Comparison of ENCODE assay signal across 9 cellular contexts in genomic region chr21:43703068-43703880, GRCh38. TPM values are rescaled to one million over a fixed set of nuclear protein-coding genes. Genes with fewer than 3 reads are reported as not detected.
A peak's percentile ranks its signal among the peaks of the same experiment; 100 is the strongest.
DNase-seq lines count a peak whose midpoint lies in the region; ATAC-seq, FAIRE-seq and TF ChIP-seq lines count a peak whose summit lies in the region.
"Had no signal": no experiment of that assay in that cellular context is flagged by ENCODE, and none has a peak within 500 bp of the region (broad histone marks: within the 10 kb centered on the region; RNA-seq: fewer than 3 reads in every experiment).

No MANE protein-coding gene starts in this region.

- WGBS in pancreas, 2 donors: 34 to 35% methylated on average over 27 of the region's 27 CpGs

- H3K9ac ChIP-seq in SK-N-MC (ENCODE audit: insufficient read length): no peak overlapping the region

- DNase-seq in Daoy (ENCODE audit: low read depth) (peak; percentile 52), SK-N-MC (ENCODE audit: low read depth, low spot score) (no peak), fibroblast of peridontal ligament (ENCODE audit: extremely low read depth) (peak; percentile 93), pancreas (peak in 5 of 6 donors; percentile 52 to 71 (median 63)), H4 (ENCODE audit: low spot score) (no peak)
- DNase-seq in activated CD8-positive, alpha-beta memory T cell treated with anti-CD3 and anti-CD28 coated beads for 24 hours: no peak

- no peak for FAIRE-seq in pancreas (lab: Jason Lieb, UNC)

- H3K9me3 ChIP-seq in SK-N-MC (ENCODE audit: low read depth, low read length) (no peaks in the 10 kb centered on the region), pancreas (no peaks in the 10 kb centered on the region)
- H3K9me3 ChIP-seq: ovary had no signal

- no peak for TF ChIP-seq CTCF in pancreas (IDR thresholded peaks at IDR 0.05)

- ATAC-seq in pancreas (peak; percentile 70 to 90 (median 84)), HG03045 (IDR thresholded peaks at IDR 0.05; ENCODE audit: unreplicated experiment) (no peak), GM21825 (IDR thresholded peaks at IDR 0.05; ENCODE audit: unreplicated experiment) (no peak)

- H3K4me1 ChIP-seq in pancreas: peaks cover 0 to 6% (median 3%) of the 10 kb centered on the region in 3 donors

- no peaks in the 10 kb centered on the region for H3K27me3 ChIP-seq in pancreas
- H3K27me3 ChIP-seq: ovary had no signal

- no peak overlapping the region for H3K4me3 ChIP-seq in SK-N-MC
- H3K4me3 ChIP-seq in pancreas: peak overlapping the region in 2 of 4 donors; percentile 6 to 9
- H3K4me3 ChIP-seq: ovary had no signal

- H3K36me3 ChIP-seq in SK-N-MC (ENCODE audit: insufficient read depth, low read length): no peaks in the 10 kb centered on the region
- no peaks in the 10 kb centered on the region for H3K36me3 ChIP-seq in pancreas
- H3K36me3 ChIP-seq: ovary had no signal

- H3K27ac ChIP-seq in SK-N-MC: 0 out of 2 replicates have a peak overlapping the region, but pooled peaks have one; percentile 42
- no peak overlapping the region for H3K27ac ChIP-seq in pancreas
- H3K27ac ChIP-seq: ovary had no signal

- intact Hi-C loops in pancreas (cut with DNase I): no loop called here

RNA-seq across cellular contexts. Expression of gene PDXK, which starts 15.7 kb away (rescaled TPM):
- total RNA-seq in Daoy (2014; rRNA removed; shearing (Covaris generic)): 60.2 and 104 TPM in 2 replicates
- total RNA-seq in pancreas: 100 to 1,000 TPM in 1 of 6 donors, 10 to 100 TPM in 5; 63.2 to 100 (median 65.8) TPM
- 10 to 100 TPM; 65.7 to 66.0 TPM for polyA plus RNA-seq in pancreas
- 99.6 and 107 TPM in 2 replicates for total RNA-seq in H4 (2014; rRNA removed; shearing (Covaris generic))

RNA-seq across cellular contexts. Expression of gene RRP1B, which starts 43.9 kb away (rescaled TPM):
- 45.9 and 46.7 TPM in 2 replicates for total RNA-seq in Daoy (2014; rRNA removed; shearing (Covaris generic))
- 10 to 100 TPM in 3 of 6 donors, 1 to 10 TPM in 3; 7.2 to 13.3 (median 9.7) TPM for total RNA-seq in pancreas
- 1 to 10 TPM; 4.4 to 5.4 TPM for polyA plus RNA-seq in pancreas
- 16.2 and 21.7 TPM in 2 replicates for total RNA-seq in H4 (2014; rRNA removed; shearing (Covaris generic))

RNA-seq across cellular contexts. Expression of gene HSF2BP, which starts 44.0 kb away (rescaled TPM):
- 2.7 and 3.5 TPM in 2 replicates for total RNA-seq in Daoy (2014; rRNA removed; shearing (Covaris generic))
- under 1 TPM; 0.14 to 0.32 (median 0.24) TPM for total RNA-seq in pancreas
- polyA plus RNA-seq in pancreas: under 1 TPM; 0.11 to 0.14 TPM
- 3.9 and 5.1 TPM in 2 replicates for total RNA-seq in H4 (2014; rRNA removed; shearing (Covaris generic))

Comparison
In these comparisons a context has a peak if more than half of its experiments do, and no peak if none do; other contexts are left out.
1. DNase-seq: peak in Daoy (single experiment), fibroblast of peridontal ligament (single experiment) and pancreas (5 of 6); none in SK-N-MC (single experiment), activated CD8-positive, alpha-beta memory T cell treated with anti-CD3 and anti-CD28 coated beads for 24 hours (single experiment) and H4 (single experiment).
2. ATAC-seq: peak in pancreas (4 of 4); none in HG03045 (single experiment) and GM21825 (single experiment).